ENCODE assay signal across 36 cellular contexts in genomic region chr10:59922907-59923306, GRCh38.
"Had no signal": no experiment of that assay in that cellular context is flagged by ENCODE, and none has a peak within 500 bp of the region (broad histone marks: within the 10 kb centered on the region; RNA-seq: fewer than 3 reads in every experiment).

No MANE protein-coding gene starts in this region.

- H3K36me3 ChIP-seq: MG63 had no signal

- H3K4me3 ChIP-seq: MG63 had no signal

- DNase-seq: Karpas-422, Kasumi-1, MG63, MM.1S, MV-4-11, NCI-H1048, NCI-H1092, NCI-H1092 treated with DMSO at 0.1 percent for 48 hours, NCI-H1105, NCI-H1105 treated with DMSO at 0.1 percent for 48 hours, NCI-H1417, NCI-H1417 treated with DMSO at 0.1 percent for 48 hours, NCI-H1436, NCI-H1436 treated with DMSO at 0.1 percent for 48 hours, NCI-H146, NCI-H1694, NCI-H1694 treated with DMSO at 0.1 percent for 48 hours, NCI-H187, NCI-H187 treated with DMSO at 0.1 percent for 48 hours, NCI-H1930, NCI-H2029, NCI-H2029 treated with DMSO at 0.1 percent for 48 hours, NCI-H2081, NCI-H2081 treated with DMSO at 0.1 percent for 48 hours, NCI-H2107, NCI-H2171, NCI-H2171 treated with DMSO at 0.1 percent for 48 hours, NCI-H2227 treated with DMSO at 0.1 percent for 48 hours, NCI-H226, NCI-H345, NCI-H446, NCI-H446 treated with DMSO at 0.1 percent for 48 hours, NCI-H510A, NCI-H510A treated with DMSO at 0.1 percent for 48 hours, NCI-H524, NCI-H524 treated with DMSO at 0.1 percent for 48 hours had no signal

- H3K27me3 ChIP-seq: MG63 had no signal
